In genomic region chr2:43637030-43637803, GRCh38 we compare ENCODE assay signal across 1 cellular context.
TF ChIP-seq lines count a peak whose summit lies in the region.

PLEKHH2 (plus strand) TSS chr2:43637260; CDS start chr2:43644674, 7,414 bp downstream.

TF ChIP-seq in HepG2, 621 proteins besides CTCF, POLR2A, EP300 and RAD21 (continued from another document and continues in another):
- TF ChIP-seq DMTF1 (CRISPR knock-in tag; IDR thresholded peaks at IDR 0.05) (no peak), ZNF337 (CRISPR knock-in tag; IDR thresholded peaks at IDR 0.05; ENCODE audit: borderline replicate concordance, low read depth) (no peak), JDP2 (CRISPR knock-in tag; IDR thresholded peaks at IDR 0.05; ENCODE audit: borderline replicate concordance) (no peak), SIN3A (IDR thresholded peaks at IDR 0.05; ENCODE audit: borderline replicate concordance, low read depth, low read length) (no peak), ATF7-NPFF (CRISPR knock-in tag; IDR thresholded peaks at IDR 0.05; ENCODE audit: low read depth) (peak; percentile 3; the same call in 1 of the 2 replicates), NFKBIZ (CRISPR knock-in tag; IDR thresholded peaks at IDR 0.05) (no peak), ZSCAN20 (CRISPR knock-in tag; IDR thresholded peaks at IDR 0.05; ENCODE audit: borderline replicate concordance) (0 out of 2 replicates have a peak, but pooled peaks have one; percentile 66), ATF4 (CRISPR knock-in tag; IDR thresholded peaks at IDR 0.05) (no peak), ZBTB2 (CRISPR knock-in tag; IDR thresholded peaks at IDR 0.05; ENCODE audit: low read depth) (no peak), ZZZ3 (CRISPR knock-in tag; IDR thresholded peaks at IDR 0.05; ENCODE audit: borderline replicate concordance) (no peak), ZNF552 (CRISPR knock-in tag; IDR thresholded peaks at IDR 0.05; ENCODE audit: borderline replicate concordance) (0 out of 2 replicates have a peak, but pooled peaks have one; percentile 29), ZNF766 (CRISPR knock-in tag; IDR thresholded peaks at IDR 0.05; ENCODE audit: borderline replicate concordance) (0 out of 2 replicates have a peak, but pooled peaks have one; percentile 37), RARG (CRISPR knock-in tag; IDR thresholded peaks at IDR 0.05; ENCODE audit: low read depth) (no peak), ZNF34 (CRISPR knock-in tag; IDR thresholded peaks at IDR 0.05; ENCODE audit: borderline replicate concordance) (peak; percentile 71; the same call in 1 of the 2 replicates), ARNTL (CRISPR knock-in tag; IDR thresholded peaks at IDR 0.05) (no peak; the same call in 1 of the 2 replicates), CBFB (CRISPR knock-in tag; IDR thresholded peaks at IDR 0.05) (no peak; the same call in 1 of the 2 replicates), ZNF513 (CRISPR knock-in tag; conservative IDR thresholded peaks at IDR 0.05) (0 out of 2 replicates have a peak, but pooled peaks have one; percentile 80), MED8 (CRISPR knock-in tag; IDR thresholded peaks at IDR 0.05; ENCODE audit: insufficient replicate concordance) (no peak), BCL6 (CRISPR knock-in tag; IDR thresholded peaks at IDR 0.05) (peak; percentile 67), ZNF3 (CRISPR knock-in tag; IDR thresholded peaks at IDR 0.05) (no peak), ZNF501 (CRISPR knock-in tag; IDR thresholded peaks at IDR 0.05) (peak; percentile 89), TEAD3 (CRISPR knock-in tag; optimal IDR thresholded peaks at IDR 0.05; ENCODE audit: borderline replicate concordance) (no peak), ZMYM2 (CRISPR knock-in tag; IDR thresholded peaks at IDR 0.05) (no peak), SP140L (CRISPR knock-in tag; IDR thresholded peaks at IDR 0.05; ENCODE audit: borderline replicate concordance) (no peak), SALL2 (CRISPR knock-in tag; IDR thresholded peaks at IDR 0.05) (no peak), CREM (IDR thresholded peaks at IDR 0.05) (peak; percentile 67), CREM (CRISPR knock-in tag; IDR thresholded peaks at IDR 0.05) (no peak), ZNF44 (CRISPR knock-in tag; IDR thresholded peaks at IDR 0.05) (no peak), ZHX1 (CRISPR knock-in tag; IDR thresholded peaks at IDR 0.05; ENCODE audit: low read depth) (no peak), MAZ (IDR thresholded peaks at IDR 0.05; ENCODE audit: borderline replicate concordance, low read depth, low read length) (peak; percentile 51; the same call in 1 of the 2 replicates), MAZ (CRISPR knock-in tag; IDR thresholded peaks at IDR 0.05; ENCODE audit: low read depth) (0 out of 2 replicates have a peak, but pooled peaks have one; percentile 59), ZNF12 (CRISPR knock-in tag; IDR thresholded peaks at IDR 0.05) (no peak), ZNF569 (CRISPR knock-in tag; IDR thresholded peaks at IDR 0.05; ENCODE audit: borderline replicate concordance) (no peak), KIAA2018 (CRISPR knock-in tag; IDR thresholded peaks at IDR 0.05; ENCODE audit: borderline replicate concordance) (no peak), GLI4 (CRISPR knock-in tag; IDR thresholded peaks at IDR 0.05; ENCODE audit: borderline replicate concordance) (0 out of 2 replicates have a peak, but pooled peaks have one; percentile 10), ZNF235 (CRISPR knock-in tag; IDR thresholded peaks at IDR 0.05; ENCODE audit: borderline replicate concordance) (no peak), PPARG (CRISPR knock-in tag; conservative IDR thresholded peaks at IDR 0.05) (no peak), ZEB1 (IDR thresholded peaks at IDR 0.05; ENCODE audit: insufficient replicate concordance, low read depth) (no peak), ZMYM4 (CRISPR knock-in tag; IDR thresholded peaks at IDR 0.05) (peak; percentile 66; the same call in 1 of the 2 replicates)
- TF ChIP-seq, protein P1, sequence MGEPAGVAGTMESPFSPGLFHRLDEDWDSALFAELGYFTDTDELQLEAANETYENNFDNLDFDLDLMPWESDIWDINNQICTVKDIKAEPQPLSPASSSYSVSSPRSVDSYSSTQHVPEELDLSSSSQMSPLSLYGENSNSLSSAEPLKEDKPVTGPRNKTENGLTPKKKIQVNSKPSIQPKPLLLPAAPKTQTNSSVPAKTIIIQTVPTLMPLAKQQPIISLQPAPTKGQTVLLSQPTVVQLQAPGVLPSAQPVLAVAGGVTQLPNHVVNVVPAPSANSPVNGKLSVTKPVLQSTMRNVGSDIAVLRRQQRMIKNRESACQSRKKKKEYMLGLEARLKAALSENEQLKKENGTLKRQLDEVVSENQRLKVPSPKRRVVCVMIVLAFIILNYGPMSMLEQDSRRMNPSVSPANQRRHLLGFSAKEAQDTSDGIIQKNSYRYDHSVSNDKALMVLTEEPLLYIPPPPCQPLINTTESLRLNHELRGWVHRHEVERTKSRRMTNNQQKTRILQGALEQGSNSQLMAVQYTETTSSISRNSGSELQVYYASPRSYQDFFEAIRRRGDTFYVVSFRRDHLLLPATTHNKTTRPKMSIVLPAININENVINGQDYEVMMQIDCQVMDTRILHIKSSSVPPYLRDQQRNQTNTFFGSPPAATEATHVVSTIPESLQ (CRISPR knock-in tag; conservative IDR thresholded peaks at IDR 0.05), result no peak
- TF ChIP-seq, protein P2, sequence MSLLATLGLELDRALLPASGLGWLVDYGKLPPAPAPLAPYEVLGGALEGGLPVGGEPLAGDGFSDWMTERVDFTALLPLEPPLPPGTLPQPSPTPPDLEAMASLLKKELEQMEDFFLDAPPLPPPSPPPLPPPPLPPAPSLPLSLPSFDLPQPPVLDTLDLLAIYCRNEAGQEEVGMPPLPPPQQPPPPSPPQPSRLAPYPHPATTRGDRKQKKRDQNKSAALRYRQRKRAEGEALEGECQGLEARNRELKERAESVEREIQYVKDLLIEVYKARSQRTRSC (CRISPR knock-in tag; IDR thresholded peaks at IDR 0.05; ENCODE audit: low read depth), result no peak
